ENCODE assay signal across 24 cellular contexts in genomic region chr22:45208696-45208992, GRCh38. TPM values are rescaled to one million over a fixed set of nuclear protein-coding genes. Genes with fewer than 3 reads are reported as not detected.
DNase-seq lines count a peak whose midpoint lies in the region; ATAC-seq, FAIRE-seq and TF ChIP-seq lines count a peak whose summit lies in the region.
"Had no signal": no experiment of that assay in that cellular context is flagged by ENCODE, and none has a peak within 500 bp of the region (broad histone marks: within the 10 kb centered on the region; RNA-seq: fewer than 3 reads in every experiment).

No MANE protein-coding gene starts in this region.

- H4K20me1 ChIP-seq in PC-3 (ENCODE audit: low read length): no peaks in the 10 kb centered on the region

- H3K4me1 Mint-ChIP-seq in central memory CD8-positive, alpha-beta T cell: peaks cover 17% of the 10 kb centered on the region
- H3K4me1 Mint-ChIP-seq in nephron progenitor cell: peaks cover 79% of the 10 kb centered on the region
- peaks cover 12% of the 10 kb centered on the region for H3K4me1 Mint-ChIP-seq in T-helper 17 cell

- H3K36me3 Mint-ChIP-seq in central memory CD8-positive, alpha-beta T cell (ENCODE audit: insufficient read depth): peaks cover 3% of the 10 kb centered on the region
- no peaks in the 10 kb centered on the region for H3K36me3 Mint-ChIP-seq in nephron progenitor cell (ENCODE audit: low read depth)
- H3K36me3 Mint-ChIP-seq in T-helper 17 cell (ENCODE audit: low read depth): peaks cover 3% of the 10 kb centered on the region
- H3K36me3 Mint-ChIP-seq: natural killer cell had no signal

- intact Hi-C loops in PC-3 (cut with micrococcal nuclease): no loop called here

- ATAC-seq in PC-3: no peak
- no peak for ATAC-seq in central memory CD8-positive, alpha-beta T cell (replicated peaks; ENCODE audit: extremely low read depth, poor library complexity, severe bottlenecking)
- ATAC-seq in T-helper 17 cell: no peak

- H3K9me2 ChIP-seq in PC-3 (replicated peaks; ENCODE audit: low read length): no peaks in the 10 kb centered on the region

- POLR2A ChIA-PET in PC-3 (lab: Charles Lee; ENCODE audit: unreplicated experiment): no interaction called here

- no peaks in the 10 kb centered on the region for H3K27me3 ChIP-seq in PC-3 (ENCODE audit: low read length)
- H3K27me3 ChIP-seq: Peyer's patch, SJCRH30, uterus had no signal

- no TSS peak for BruUV-seq in PC-3 (replicated peaks; lab: Mats Ljungman, UMichigan)

- H3K27ac ChIP-seq in PC-3 (ENCODE audit: low read length): peak overlapping the region; percentile 72
- peak overlapping the region; percentile 89 for H3K27ac ChIP-seq in substantia nigra (ENCODE audit: low read depth, low read length, poor library complexity, severe bottlenecking)
- H3K27ac ChIP-seq: KMS-11, Peyer's patch, SJCRH30 had no signal

- H3K4me2 ChIP-seq in PC-3 (ENCODE audit: low read length): peak overlapping the region; percentile 12
- H3K4me2 ChIP-seq: KMS-11 had no signal

- H3K4me3 Mint-ChIP-seq in central memory CD8-positive, alpha-beta T cell: no peak overlapping the region
- H3K4me3 Mint-ChIP-seq in nephron progenitor cell (no peak overlapping the region), T-helper 17 cell (no peak overlapping the region)
- H3K4me3 Mint-ChIP-seq: activated CD4-positive, alpha-beta T cell treated with anti-CD3 and anti-CD28 coated beads, Interleukin-2, amount 10 ng/mL, durations not matched to agents 24 days and 14 days; immature natural killer cell; natural killer cell; T-helper 1 cell treated with Interleukin-12 subunit alpha and Interleukin-12 subunit beta and Interleukin-4 antibody, amounts not matched to agents 30 μg/mL and 1 μg/mL, for 36 hours had no signal

- H3K4me3 ChIP-seq in PC-3 (ENCODE audit: low read length): no peak overlapping the region
- H3K4me3 ChIP-seq: Peyer's patch, SJCRH30, uterus had no signal

- H3K27ac Mint-ChIP-seq in central memory CD8-positive, alpha-beta T cell (ENCODE audit: low read depth): peak overlapping the region; percentile 72
- H3K27ac Mint-ChIP-seq in nephron progenitor cell (peak overlapping the region; percentile 54), T-helper 17 cell (no peak overlapping the region)
- H3K27ac Mint-ChIP-seq: activated CD4-positive, alpha-beta T cell treated with anti-CD3 and anti-CD28 coated beads, Interleukin-2, amount 10 ng/mL, durations not matched to agents 24 days and 14 days; natural killer cell; T-helper 1 cell treated with Interleukin-12 subunit alpha and Interleukin-12 subunit beta and Interleukin-4 antibody, amounts not matched to agents 30 μg/mL and 1 μg/mL, for 36 hours had no signal

- H3K27me3 Mint-ChIP-seq in central memory CD8-positive, alpha-beta T cell: no peaks in the 10 kb centered on the region
- peaks cover 12% of the 10 kb centered on the region for H3K27me3 Mint-ChIP-seq in nephron progenitor cell (ENCODE audit: low read depth, poor library complexity)
- H3K27me3 Mint-ChIP-seq in T-helper 17 cell: no peaks in the 10 kb centered on the region
- H3K27me3 Mint-ChIP-seq: activated CD4-positive, alpha-beta T cell treated with anti-CD3 and anti-CD28 coated beads, Interleukin-2, amount 10 ng/mL, durations not matched to agents 24 days and 14 days had no signal

- no peaks in the 10 kb centered on the region for H3F3A ChIP-seq in PC-3 (ENCODE audit: low read length, unreplicated experiment)

- CTCF ChIA-PET in PC-3 (lab: Charles Lee): interaction anchor here (0.5 kb wide), 1 partner anchor 9 kb away, joined by 3 read pairs; no protein-coding TSS in a partner anchor

- no peaks in the 10 kb centered on the region for H3K9me3 Mint-ChIP-seq in central memory CD8-positive, alpha-beta T cell
- no peaks in the 10 kb centered on the region for H3K9me3 Mint-ChIP-seq in nephron progenitor cell
- H3K9me3 Mint-ChIP-seq: activated CD4-positive, alpha-beta T cell treated with anti-CD3 and anti-CD28 coated beads, Interleukin-2, amount 10 ng/mL, durations not matched to agents 24 days and 14 days; immature natural killer cell; natural killer cell; T-helper 1 cell treated with Interleukin-12 subunit alpha and Interleukin-12 subunit beta and Interleukin-4 antibody, amounts not matched to agents 30 μg/mL and 1 μg/mL, for 36 hours had no signal

- no peaks in the 10 kb centered on the region for H3K79me2 ChIP-seq in PC-3 (ENCODE audit: low read length)

- no peak for FAIRE-seq in urothelium cell line (lab: Jason Lieb, UNC)
- FAIRE-seq: D721Med had no signal

- H3K9me3 ChIP-seq in PC-3 (ENCODE audit: low read length): no peaks in the 10 kb centered on the region
- H3K9me3 ChIP-seq in T-helper 17 cell (ENCODE audit: control insufficient read depth, low read length, poor library complexity, severe bottlenecking): no peaks in the 10 kb centered on the region
- H3K9me3 ChIP-seq: Peyer's patch, SJCRH30, uterus had no signal

- peaks cover 19% of the 10 kb centered on the region for H3K4me1 ChIP-seq in PC-3 (ENCODE audit: insufficient read depth, low read length)
- H3K4me1 ChIP-seq: SJCRH30 had no signal

- no peaks in the 10 kb centered on the region for H3K36me3 ChIP-seq in PC-3 (ENCODE audit: low read depth, low read length)
- H3K36me3 ChIP-seq: SJCRH30, uterus had no signal

- no peak for TF ChIP-seq CTCF in PC-3 (conservative IDR thresholded peaks at IDR 0.05; ENCODE audit: low read depth, low read length)
- no peak for TF ChIP-seq CTCF in nephron progenitor cell (IDR thresholded peaks at IDR 0.05)

- DNase-seq in PC-3 (no peak), nephron progenitor cell (no peak), substantia nigra (lab: John Stamatoyannopoulos, UW) (peak in 2 of 49 donors; percentile 44 to 95), T-helper 17 cell (no peak), urothelium cell line (ENCODE audit: low spot score) (no peak), SK-N-DZ (ENCODE audit: low spot score) (no peak)
- no peak for DNase-seq in central memory CD8-positive, alpha-beta T cell (ENCODE audit: low spot score in 2 of 2)
- DNase-seq in activated CD4-positive, CD25-positive, alpha-beta regulatory T cell treated with anti-CD3 and anti-CD28 coated beads, Interleukin-2, amount 50 U/mL, for 72 hours: no peak
- DNase-seq: activated naive CD4-positive, alpha-beta T cell treated with anti-CD3 and anti-CD28 coated beads, Interleukin-2, amount 50 U/mL, for 16 hours; effector CD4-positive, alpha-beta T cell; foreskin melanocyte; GOT3; immature natural killer cell; NCI-H1436 treated with DMSO at 0.1 percent for 48 hours; NCI-H2171; NCI-H526; SJCRH30; uterus had no signal

- no peak overlapping the region for H2AFZ ChIP-seq in PC-3 (ENCODE audit: low read length)

- H3K9ac ChIP-seq in PC-3 (ENCODE audit: low read length): peak overlapping the region; percentile 18; the same call in 1 of the 2 replicates
- H3K9ac ChIP-seq: KMS-11 had no signal

RNA-seq across cellular contexts. Expression of gene KIAA0930, which starts 32.0 kb away (rescaled TPM):
- total RNA-seq in PC-3 (2014; rRNA removed) (29.8 and 39.2 TPM in 2 replicates), T-helper 17 cell (10 to 100 TPM; 10.9 to 11.6 TPM)
- 34.4 and 35.8 TPM in 2 replicates for polyA plus RNA-seq in SK-N-DZ (2014; cell fraction: cytosol; rRNA removed)
- polyA plus RNA-seq in SK-N-DZ (2014; cell fraction: nucleus; rRNA removed): 30.4 and 46.5 TPM in 2 replicates

RNA-seq across cellular contexts. Expression of gene NUP50, which starts 44.9 kb away (rescaled TPM):
- 65.0 and 69.9 TPM in 2 replicates for total RNA-seq in PC-3 (2014; rRNA removed)
- total RNA-seq in T-helper 17 cell: 10 to 100 TPM; 89.3 to 99.2 TPM
- polyA plus RNA-seq in SK-N-DZ (2014; cell fraction: cytosol; rRNA removed): 31.5 and 52.3 TPM in 2 replicates
- 31.0 and 48.2 TPM in 2 replicates for polyA plus RNA-seq in SK-N-DZ (2014; cell fraction: nucleus; rRNA removed)
